In the genomic region with DNA sequence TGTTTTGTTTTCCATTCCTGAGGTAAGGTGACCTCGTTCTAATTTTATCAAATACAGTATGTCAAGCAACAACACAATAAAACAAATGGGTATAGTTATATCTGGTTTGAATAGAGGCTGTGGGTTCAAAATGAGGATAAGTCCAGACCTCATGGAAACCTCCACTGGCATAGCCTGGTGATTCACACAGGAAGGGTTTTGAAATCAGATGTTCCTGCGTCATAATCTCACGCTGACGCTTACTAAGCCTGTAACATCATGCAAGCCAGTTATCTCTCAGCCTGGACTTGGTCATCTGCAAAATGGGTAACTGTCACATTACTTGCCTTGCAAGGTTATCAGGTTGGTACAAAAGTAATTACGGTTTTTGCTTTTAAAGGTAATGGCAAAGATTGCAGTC, we compare ENCODE assay signal across 26 cellular contexts.
DNase-seq lines count a peak whose midpoint lies in the region; ATAC-seq, FAIRE-seq and TF ChIP-seq lines count a peak whose summit lies in the region.
"Had no signal": no experiment of that assay in that cellular context is flagged by ENCODE, and none has a peak within 500 bp of the region (broad histone marks: within the 10 kb centered on the region; RNA-seq: fewer than 3 reads in every experiment).

No MANE protein-coding gene starts in this region.

- no peak overlapping the region for H2AFZ ChIP-seq in astrocyte (ENCODE audit: low read depth, low read length)
- H2AFZ ChIP-seq: GM23338 had no signal

- peaks cover 6% of the 10 kb centered on the region for H3K27me3 Mint-ChIP-seq in astrocyte (ENCODE audit: low read depth, unreplicated experiment)
- H3K27me3 Mint-ChIP-seq: CD4-positive, CD25-positive, alpha-beta regulatory T cell; CD8-positive, alpha-beta memory T cell had no signal

- H3K9ac ChIP-seq in astrocyte (ENCODE audit: low read length), result no peak overlapping the region

- H3K4me1 Mint-ChIP-seq in astrocyte (ENCODE audit: low read depth, unreplicated experiment), result no peaks in the 10 kb centered on the region
- H3K4me1 Mint-ChIP-seq: CD4-positive, CD25-positive, alpha-beta regulatory T cell; CD8-positive, alpha-beta memory T cell had no signal

- DNase-seq in HT1080 (ENCODE audit: low read depth) (peak; percentile 69), RKO (ENCODE audit: low spot score) (peak; percentile 29), astrocyte (ENCODE audit: low read depth) (peak; percentile 41), islet precursor cell (peak; percentile 7), coronary artery (ENCODE audit: low spot score) (no peak), globus pallidus (ENCODE audit: low spot score) (no peak)
- DNase-seq: ACHN; BE2C; C1 segment of cervical spinal cord; CD4-positive, CD25-positive, alpha-beta regulatory T cell; CD8-positive, alpha-beta memory T cell; COR-L47; DMS 273 treated with DMSO at 0.1 percent for 48 hours; DMS53; DND-41; HCEC 1CT; IMR-90 had no signal

- no peaks in the 10 kb centered on the region for H3K79me2 ChIP-seq in astrocyte (ENCODE audit: insufficient read depth, low read length)

- no peaks in the 10 kb centered on the region for H3K36me3 ChIP-seq in astrocyte (ENCODE audit: insufficient read depth, low read length)
- H3K36me3 ChIP-seq: BE2C had no signal

- no peak overlapping the region for H3K27ac ChIP-seq in astrocyte (ENCODE audit: low read depth, low read length)
- no peak overlapping the region for H3K27ac ChIP-seq in coronary artery
- H3K27ac ChIP-seq: HL-60 had no signal

- no peaks in the 10 kb centered on the region for H3K9me3 Mint-ChIP-seq in astrocyte (ENCODE audit: unreplicated experiment)
- H3K9me3 Mint-ChIP-seq: GM23338 had no signal

- no peak overlapping the region for H3K4me3 Mint-ChIP-seq in astrocyte (ENCODE audit: unreplicated experiment)
- H3K4me3 Mint-ChIP-seq: CD4-positive, CD25-positive, alpha-beta regulatory T cell; CD8-positive, alpha-beta memory T cell; GM23338 had no signal

- H4K20me1 ChIP-seq in astrocyte (ENCODE audit: insufficient read depth, low read length), result no peaks in the 10 kb centered on the region

- ATAC-seq in HG03135 (IDR thresholded peaks at IDR 0.05; ENCODE audit: unreplicated experiment), result no peak
- ATAC-seq: GM23338 had no signal

- no peaks in the 10 kb centered on the region for H3K9me3 ChIP-seq in astrocyte (ENCODE audit: insufficient read depth, low read depth, low read length)
- H3K9me3 ChIP-seq: BE2C had no signal

- TF ChIP-seq CTCF in astrocyte (IDR thresholded peaks at IDR 0.05; ENCODE audit: insufficient read depth, low read depth, low read length), result no peak
- no peak for TF ChIP-seq CTCF in coronary artery (IDR thresholded peaks at IDR 0.05)

- no peaks in the 10 kb centered on the region for H3K27me3 ChIP-seq in astrocyte (ENCODE audit: insufficient read depth, low read length)
- H3K27me3 ChIP-seq: BE2C had no signal

- no peak overlapping the region for H3K4me2 ChIP-seq in astrocyte (ENCODE audit: low read length)
- H3K4me2 ChIP-seq: GM23338 had no signal

- H3K4me1 ChIP-seq in astrocyte (ENCODE audit: insufficient read depth, low read length), result no peaks in the 10 kb centered on the region
- H3K4me1 ChIP-seq: BE2C had no signal

- H3K27ac Mint-ChIP-seq in astrocyte (ENCODE audit: unreplicated experiment), result no peak overlapping the region
- H3K27ac Mint-ChIP-seq: CD4-positive, CD25-positive, alpha-beta regulatory T cell; CD8-positive, alpha-beta memory T cell; GM23338 had no signal

- FAIRE-seq in astrocyte (lab: Jason Lieb, UNC), result no peak
- FAIRE-seq: A204.1, G401.6, GM12892, GM18507, H54, HTR-8/SVneo had no signal

- H3K4me3 ChIP-seq in astrocyte (ENCODE audit: insufficient read depth, low read depth, low read length), result no peak overlapping the region
- no peak overlapping the region for H3K4me3 ChIP-seq in coronary artery
- H3K4me3 ChIP-seq: GM23338 had no signal

- H3K36me3 Mint-ChIP-seq in astrocyte (ENCODE audit: low read depth, unreplicated experiment), result no peaks in the 10 kb centered on the region
- H3K36me3 Mint-ChIP-seq: CD4-positive, CD25-positive, alpha-beta regulatory T cell; CD8-positive, alpha-beta memory T cell had no signal

Comparison
In these comparisons a context has a peak if more than half of its experiments do, and no peak if none do; other contexts are left out.
1. DNase-seq: peak in HT1080 (single experiment), RKO (single experiment), astrocyte (single experiment) and islet precursor cell (single experiment); none in coronary artery (single experiment) and globus pallidus (single experiment).